23 cellular contexts compared by ENCODE assay signal in the genomic region with DNA sequence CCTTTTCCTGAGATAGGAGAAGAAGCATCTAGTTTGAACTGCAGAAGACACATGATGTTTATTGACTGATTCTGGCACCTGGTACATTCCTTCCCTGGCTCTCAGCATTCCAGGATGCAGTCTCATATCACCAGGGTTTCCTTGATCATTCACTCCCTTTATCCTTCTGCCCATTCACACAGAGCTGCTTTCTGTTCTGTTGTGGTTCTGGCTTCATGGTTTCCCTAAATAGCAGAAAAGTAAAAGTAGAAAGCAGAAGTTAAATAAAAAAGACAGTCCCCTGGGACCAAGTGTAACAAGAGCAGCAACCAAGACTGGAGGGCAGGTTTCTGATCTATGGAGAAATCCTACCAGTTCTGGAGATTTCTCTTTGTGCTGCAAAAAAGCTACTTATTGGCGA. TPM values are rescaled to one million over a fixed set of nuclear protein-coding genes. Genes with fewer than 3 reads are reported as not detected.
DNase-seq lines count a peak whose midpoint lies in the region; ATAC-seq, FAIRE-seq and TF ChIP-seq lines count a peak whose summit lies in the region.
"Had no signal": no experiment of that assay in that cellular context is flagged by ENCODE, and none has a peak within 500 bp of the region (broad histone marks: within the 10 kb centered on the region; RNA-seq: fewer than 3 reads in every experiment).

No MANE protein-coding gene starts in this region.

- intact Hi-C loops in Right ventricle myocardium inferior (cut with DNase I) = no loop called here

- H3K4me1 ChIP-seq in BLaER1 = peaks cover 46% of the 10 kb centered on the region
- H3K4me1 ChIP-seq: lower lobe of right lung, upper lobe of right lung had no signal

- H3K36me3 ChIP-seq in BLaER1 = no peaks in the 10 kb centered on the region
- H3K36me3 ChIP-seq: lower lobe of right lung, upper lobe of right lung had no signal

- H4K20me1 ChIP-seq in BLaER1 = no peaks in the 10 kb centered on the region

- H3K4me3 ChIP-seq in BLaER1 = no peak overlapping the region; the same call in 1 of the 2 replicates
- H3K4me3 ChIP-seq: GM23248, lower lobe of right lung, upper lobe of right lung had no signal

- no peaks in the 10 kb centered on the region for H3K27me3 ChIP-seq in BLaER1

- DNase-seq in OCI-M1 (lab: John Stamatoyannopoulos, UW) = peak; percentile 23
- no peak for DNase-seq in SK-N-DZ (ENCODE audit: low spot score)
- no peak for DNase-seq in GM12891 (ENCODE audit: insufficient read length, low spot score)
- DNase-seq in Right ventricle myocardium inferior (ENCODE audit: missing footprints) = no peak
- no peak for DNase-seq in activated CD4-positive, CD25-positive, alpha-beta regulatory T cell (lab: John Stamatoyannopoulos, UW)
- DNase-seq: activated CD4-positive, alpha-beta T cell treated with anti-CD3 and anti-CD28 coated beads, Interleukin-2, amount 50 U/mL, for 48 hours; CD4-positive, alpha-beta T cell; cerebellar nuclear complex; endodermal cell; GM23248; KG1; lower lobe of right lung; naive thymus-derived CD4-positive, alpha-beta T cell; NCI-H1694 treated with DMSO at 0.1 percent for 48 hours; stimulated activated naive CD4-positive, alpha-beta T cell treated with Interleukin-2 at 50 U/mL for 16 hours; upper lobe of right lung had no signal

- ATAC-seq in GM19468 (IDR thresholded peaks at IDR 0.05; ENCODE audit: extremely low read depth, unreplicated experiment) = peak; percentile 52
- ATAC-seq in HG03159 (IDR thresholded peaks at IDR 0.05; ENCODE audit: unreplicated experiment) = peak; percentile 67
- no peak for ATAC-seq in Right ventricle myocardium inferior
- ATAC-seq: activated T-helper 17 cell treated with anti-CD3 and anti-CD28 coated beads, Interleukin-2, amount 50 U/mL, for 72 hours; lower lobe of right lung; naive thymus-derived CD4-positive, alpha-beta T cell; upper lobe of right lung had no signal

- H3K27ac ChIP-seq in BLaER1 = no peak overlapping the region
- H3K27ac ChIP-seq: GM23248, lower lobe of right lung, upper lobe of right lung had no signal

- no peak overlapping the region for H3K9ac ChIP-seq in BLaER1
- H3K9ac ChIP-seq: GM23248 had no signal

- H3K9me3 ChIP-seq in BLaER1 = no peaks in the 10 kb centered on the region
- H3K9me3 ChIP-seq: lower lobe of right lung, upper lobe of right lung had no signal

- FAIRE-seq in GM12891 (lab: Jason Lieb, UNC) = no peak
- FAIRE-seq: A204.1 had no signal

- no peak for TF ChIP-seq POLR2A in GM12891 (IDR thresholded peaks at IDR 0.05; ENCODE audit: low read depth, low read length)

- peak overlapping the region; percentile 77 for H3K4me2 ChIP-seq in BLaER1

TF ChIP-seq in GM12891, 5 proteins besides CTCF, POLR2A, EP300 and RAD21:
- no peak for TF ChIP-seq SPI1 (IDR thresholded peaks at IDR 0.05; ENCODE audit: low read depth, low read length)
- no peak for TF ChIP-seq PAX5 (IDR thresholded peaks at IDR 0.05; ENCODE audit: insufficient read depth, low read length, severe bottlenecking)
- no peak for TF ChIP-seq POU2F2 (IDR thresholded peaks at IDR 0.05; ENCODE audit: low read depth, low read length)

RNA-seq across cellular contexts. Expression of gene IFNA8, which starts 3.2 kb away (rescaled TPM):
- polyA plus RNA-seq in SK-N-DZ (2014; cell fraction: cytosol; rRNA removed) = not detected in 2 replicates
- polyA plus RNA-seq in SK-N-DZ (2014; cell fraction: nucleus; rRNA removed) = not detected in 2 replicates
- not detected for polyA plus RNA-seq in GM12891 (2012; ENCODE audit: low read depth, missing spikeins)
- total RNA-seq in Right ventricle myocardium inferior = not detected
- total RNA-seq: activated T-helper 17 cell treated with anti-CD3 and anti-CD28 coated beads, Interleukin-2, amount 50 U/mL, for 72 hours; CD4-positive, alpha-beta T cell; endodermal cell; fibroblast of villous mesenchyme; GM23248; lower lobe of right lung; naive thymus-derived CD4-positive, alpha-beta T cell; SK-MEL-5; upper lobe of right lung had no signal
- polyA plus RNA-seq: GM23248; naive thymus-derived CD4-positive, alpha-beta T cell had no signal

RNA-seq across cellular contexts. Expression of gene IFNA2, which starts 26.9 kb away (rescaled TPM):
- polyA plus RNA-seq in SK-N-DZ (2014; cell fraction: cytosol; rRNA removed) = not detected in 2 replicates
- not detected in 2 replicates for polyA plus RNA-seq in SK-N-DZ (2014; cell fraction: nucleus; rRNA removed)
- polyA plus RNA-seq in GM12891 (2012; ENCODE audit: low read depth, missing spikeins) = 0.31 TPM
- total RNA-seq in Right ventricle myocardium inferior = not detected
- total RNA-seq: activated T-helper 17 cell treated with anti-CD3 and anti-CD28 coated beads, Interleukin-2, amount 50 U/mL, for 72 hours; CD4-positive, alpha-beta T cell; endodermal cell; fibroblast of villous mesenchyme; GM23248; lower lobe of right lung; naive thymus-derived CD4-positive, alpha-beta T cell; SK-MEL-5; upper lobe of right lung had no signal
- polyA plus RNA-seq: GM23248; naive thymus-derived CD4-positive, alpha-beta T cell had no signal

RNA-seq across cellular contexts. Expression of gene IFNA1, which starts 28.1 kb away (rescaled TPM):
- polyA plus RNA-seq in SK-N-DZ (2014; cell fraction: cytosol; rRNA removed) = not detected in 2 replicates
- polyA plus RNA-seq in SK-N-DZ (2014; cell fraction: nucleus; rRNA removed) = not detected in 2 replicates
- polyA plus RNA-seq in GM12891 (2012; ENCODE audit: low read depth, missing spikeins) = not detected
- not detected for total RNA-seq in Right ventricle myocardium inferior
- total RNA-seq: activated T-helper 17 cell treated with anti-CD3 and anti-CD28 coated beads, Interleukin-2, amount 50 U/mL, for 72 hours; CD4-positive, alpha-beta T cell; endodermal cell; fibroblast of villous mesenchyme; GM23248; naive thymus-derived CD4-positive, alpha-beta T cell; SK-MEL-5; upper lobe of right lung had no signal
- polyA plus RNA-seq: naive thymus-derived CD4-positive, alpha-beta T cell had no signal

RNA-seq across cellular contexts. Expression of gene IFNA13, which starts 44.3 kb away (rescaled TPM):
- not detected in 2 replicates for polyA plus RNA-seq in SK-N-DZ (2014; cell fraction: cytosol; rRNA removed)
- not detected in 2 replicates for polyA plus RNA-seq in SK-N-DZ (2014; cell fraction: nucleus; rRNA removed)
- polyA plus RNA-seq in GM12891 (2012; ENCODE audit: low read depth, missing spikeins) = not detected
- not detected for total RNA-seq in Right ventricle myocardium inferior
- total RNA-seq: activated T-helper 17 cell treated with anti-CD3 and anti-CD28 coated beads, Interleukin-2, amount 50 U/mL, for 72 hours; CD4-positive, alpha-beta T cell; endodermal cell; fibroblast of villous mesenchyme; GM23248; naive thymus-derived CD4-positive, alpha-beta T cell; SK-MEL-5; upper lobe of right lung had no signal
- polyA plus RNA-seq: GM23248; naive thymus-derived CD4-positive, alpha-beta T cell had no signal
